18 cellular contexts compared by ENCODE assay signal in genomic region chr1:2928733-2929325, GRCh38.
A peak's percentile ranks its signal among the peaks of the same experiment; 100 is the strongest.
DNase-seq lines count a peak whose midpoint lies in the region; ATAC-seq and TF ChIP-seq lines count a peak whose summit lies in the region.
"Had no signal": no experiment of that assay in that cellular context is flagged by ENCODE, and none has a peak within 500 bp of the region (broad histone marks: within the 10 kb centered on the region; RNA-seq: fewer than 3 reads in every experiment).

No MANE protein-coding gene starts in this region.

- H3K4me3 ChIP-seq in WERI-Rb-1 (ENCODE audit: low read depth, low read length) = no peak overlapping the region
- H3K4me3 ChIP-seq in dorsolateral prefrontal cortex = no peak overlapping the region
- peak overlapping the region; percentile 54 for H3K4me3 ChIP-seq in thoracic aorta
- H3K4me3 ChIP-seq: K562 had no signal

- peak; percentile 18; the same call in 1 of the 2 replicates for TF ChIP-seq CTCF in WERI-Rb-1 (IDR thresholded peaks at IDR 0.05; ENCODE audit: low read depth, low read length)
- TF ChIP-seq CTCF in dorsolateral prefrontal cortex (IDR thresholded peaks at IDR 0.05 in 54 of 56, conservative IDR thresholded peaks at IDR 0.05 in 2 of 56; ENCODE audit: low read depth in 1 of 56, partially characterized antibody in 56 of 56) = no peak
- TF ChIP-seq CTCF in thoracic aorta (IDR thresholded peaks at IDR 0.05) = no peak

- intact Hi-C loops in dorsolateral prefrontal cortex (cut with DNase I) = no loop called here
- intact Hi-C loops in left cardiac atrium (cut with DNase I) = no loop called here

- H3K4me1 ChIP-seq in thoracic aorta (ENCODE audit: control insufficient read depth in 1 of 2, low read depth in 2 of 2) = peaks cover 29 to 40% of the 10 kb centered on the region in 2 donors

- DNase-seq in Daoy (ENCODE audit: low read depth) (peak; percentile 14), WERI-Rb-1 (peak; percentile 64), dorsolateral prefrontal cortex (peak in 6 of 10 donors; percentile 23 to 69 (median 60)), thoracic aorta (ENCODE audit: low spot score) (no peak), left cardiac atrium (no peak)
- DNase-seq: Calu3, Kasumi-1, NCI-H1105, NCI-H1436 treated with DMSO at 0.1 percent for 48 hours, NCI-H187 treated with DMSO at 0.1 percent for 48 hours, NCI-H446, NCI-H524 treated with DMSO at 0.1 percent for 48 hours, SHP77 had no signal

- H3K27me3 ChIP-seq in WERI-Rb-1 (ENCODE audit: insufficient read depth, low read depth, severe bottlenecking) (no peaks in the 10 kb centered on the region), dorsolateral prefrontal cortex (peaks cover 0 to 18% (median 0%) of the 10 kb centered on the region in 45 donors), thoracic aorta (replicated peaks; ENCODE audit: insufficient read depth) (no peaks in the 10 kb centered on the region)

- no peak overlapping the region for H3K27ac ChIP-seq in WERI-Rb-1
- H3K27ac ChIP-seq in dorsolateral prefrontal cortex = peak overlapping the region in 38 of 59 donors; percentile 2 to 76 (median 47)
- H3K27ac ChIP-seq in thoracic aorta = peak overlapping the region in 1 of 2 donors; percentile 87
- H3K27ac ChIP-seq: RWPE1 had no signal

- ATAC-seq in thoracic aorta (ENCODE audit: insufficient number of reproducible peaks, low FRiP score, low read depth) (no peak), left cardiac atrium (no peak), HG02884 (IDR thresholded peaks at IDR 0.05; ENCODE audit: unreplicated experiment) (no peak), GM19452 (IDR thresholded peaks at IDR 0.05; ENCODE audit: unreplicated experiment) (no peak)
- ATAC-seq: K562, Panc1 had no signal

- H3K9me3 ChIP-seq in WERI-Rb-1 (ENCODE audit: severe bottlenecking) (no peaks in the 10 kb centered on the region), thoracic aorta (peaks cover 3% of the 10 kb centered on the region)

- H3K36me3 ChIP-seq in WERI-Rb-1 = no peaks in the 10 kb centered on the region
- no peaks in the 10 kb centered on the region for H3K36me3 ChIP-seq in thoracic aorta

Comparison
In these comparisons a context has a peak if more than half of its experiments do, and no peak if none do; other contexts are left out.
1. DNase-seq: peak in Daoy (single experiment), WERI-Rb-1 (single experiment) and dorsolateral prefrontal cortex (6 of 10); none in thoracic aorta (single experiment) and left cardiac atrium (single experiment).